ENCODE assay signal across 11 cellular contexts in the genomic region with DNA sequence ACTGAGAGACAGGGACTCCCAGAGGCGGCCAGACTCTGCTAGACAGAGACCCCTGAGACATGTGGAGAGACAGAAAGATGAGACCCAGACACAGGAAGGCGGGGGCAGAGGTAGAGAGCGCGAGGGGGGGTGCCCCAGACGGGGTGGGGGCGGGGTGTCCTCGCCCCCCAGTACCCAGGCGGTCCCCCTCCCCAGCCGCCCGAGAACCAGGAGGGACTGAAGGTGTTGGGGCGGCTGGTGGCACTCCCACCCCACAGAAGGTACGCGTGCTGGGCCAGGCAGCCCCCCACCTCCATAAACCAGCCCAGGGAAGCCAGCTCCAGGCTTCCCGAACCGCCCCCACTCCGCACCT. TPM values are rescaled to one million over a fixed set of nuclear protein-coding genes. Genes with fewer than 3 reads are reported as not detected.
DNase-seq lines count a peak whose midpoint lies in the region; ATAC-seq and TF ChIP-seq lines count a peak whose summit lies in the region.
"Had no signal": no experiment of that assay in that cellular context is flagged by ENCODE, and none has a peak within 500 bp of the region (broad histone marks: within the 10 kb centered on the region; RNA-seq: fewer than 3 reads in every experiment).

No MANE protein-coding gene starts in this region.

- H3K4me1 Mint-ChIP-seq in activated T-helper 17 cell treated with anti-CD3 and anti-CD28 coated beads, Interleukin-2, amount 50 U/mL, for 72 hours: peaks cover 10% of the 10 kb centered on the region
- peaks cover 20% of the 10 kb centered on the region for H3K4me1 Mint-ChIP-seq in stimulated activated effector memory CD8-positive, alpha-beta T cell treated with anti-CD3 and anti-CD28 coated beads, Interleukin-12 subunit alpha, Interleukin-12 subunit beta, amount 100 ng/mL, for 72 hours

- H3K36me3 ChIP-seq in DOHH2 (ENCODE audit: control insufficient read depth, low read length) (no peaks in the 10 kb centered on the region), iPS-18a (ENCODE audit: control insufficient read depth, low read depth, low read length) (no peaks in the 10 kb centered on the region)

- peak overlapping the region; percentile 3 for H3K4me3 Mint-ChIP-seq in activated T-helper 17 cell treated with anti-CD3 and anti-CD28 coated beads, Interleukin-2, amount 50 U/mL, for 72 hours
- peak overlapping the region; percentile 22 for H3K4me3 Mint-ChIP-seq in stimulated activated effector memory CD8-positive, alpha-beta T cell treated with anti-CD3 and anti-CD28 coated beads, Interleukin-12 subunit alpha, Interleukin-12 subunit beta, amount 100 ng/mL, for 72 hours

- 0 out of 2 replicates have a peak, but pooled peaks cover 3% of the 10 kb centered on the region for H3K4me1 ChIP-seq in DOHH2 (ENCODE audit: control insufficient read depth, low read length)
- peaks cover 6% of the 10 kb centered on the region for H3K4me1 ChIP-seq in iPS-18a (ENCODE audit: control insufficient read depth, low read depth, low read length)

- peak overlapping the region; percentile 17; the same call in 1 of the 2 replicates for H3K4me2 ChIP-seq in DOHH2 (ENCODE audit: low read length)
- H3K4me2 ChIP-seq: KMS-11 had no signal

- H3K9me3 Mint-ChIP-seq in activated T-helper 17 cell treated with anti-CD3 and anti-CD28 coated beads, Interleukin-2, amount 50 U/mL, for 72 hours: no peaks in the 10 kb centered on the region
- no peaks in the 10 kb centered on the region for H3K9me3 Mint-ChIP-seq in stimulated activated effector memory CD8-positive, alpha-beta T cell treated with anti-CD3 and anti-CD28 coated beads, Interleukin-12 subunit alpha, Interleukin-12 subunit beta, amount 100 ng/mL, for 72 hours

- H3K27ac Mint-ChIP-seq in activated T-helper 17 cell treated with anti-CD3 and anti-CD28 coated beads, Interleukin-2, amount 50 U/mL, for 72 hours: no peak overlapping the region
- no peak overlapping the region for H3K27ac Mint-ChIP-seq in stimulated activated effector memory CD8-positive, alpha-beta T cell treated with anti-CD3 and anti-CD28 coated beads, Interleukin-12 subunit alpha, Interleukin-12 subunit beta, amount 100 ng/mL, for 72 hours

- no peaks in the 10 kb centered on the region for H3K9me2 ChIP-seq in DOHH2 (replicated peaks; ENCODE audit: control insufficient read depth, low read length)

- H3K36me3 Mint-ChIP-seq in activated T-helper 17 cell treated with anti-CD3 and anti-CD28 coated beads, Interleukin-2, amount 50 U/mL, for 72 hours (ENCODE audit: low read depth): no peaks in the 10 kb centered on the region
- H3K36me3 Mint-ChIP-seq in stimulated activated effector memory CD8-positive, alpha-beta T cell treated with anti-CD3 and anti-CD28 coated beads, Interleukin-12 subunit alpha, Interleukin-12 subunit beta, amount 100 ng/mL, for 72 hours: no peaks in the 10 kb centered on the region

- no peaks in the 10 kb centered on the region for H4K20me1 ChIP-seq in DOHH2 (ENCODE audit: control insufficient read depth, insufficient read depth, low read depth, low read length)

- DNase-seq in stimulated activated effector memory CD8-positive, alpha-beta T cell treated with anti-CD3 and anti-CD28 coated beads, Interleukin-12 subunit alpha, Interleukin-12 subunit beta, amount 100 ng/mL, for 72 hours (ENCODE audit: low spot score in 2 of 2): no peak
- no peak for DNase-seq in NCI-H526 treated with DMSO at 0.1 percent for 48 hours (lab: John Stamatoyannopoulos, UW)
- DNase-seq in SIG-M5 treated with dmso at 0.1 percent for 504 hours (lab: John Stamatoyannopoulos, UW; ENCODE audit: unreplicated experiment): no peak

- ATAC-seq in activated T-helper 17 cell treated with anti-CD3 and anti-CD28 coated beads, Interleukin-2, amount 50 U/mL, for 72 hours (replicated peaks): no peak
- ATAC-seq in stimulated activated effector memory CD8-positive, alpha-beta T cell treated with anti-CD3 and anti-CD28 coated beads, Interleukin-12 subunit alpha, Interleukin-12 subunit beta, amount 100 ng/mL, for 72 hours: no peak
- no peak for ATAC-seq in GM18520 (IDR thresholded peaks at IDR 0.05; ENCODE audit: unreplicated experiment)

- H3K9ac ChIP-seq in iPS-18a (ENCODE audit: low read length): no peak overlapping the region
- H3K9ac ChIP-seq: KMS-11 had no signal

- H3K27me3 ChIP-seq in DOHH2 (ENCODE audit: control insufficient read depth, low read length) (peaks cover 34% of the 10 kb centered on the region), iPS-18a (ENCODE audit: control insufficient read depth, insufficient read depth, low read length) (peaks cover 14% of the 10 kb centered on the region)

- no peaks in the 10 kb centered on the region for H3F3A ChIP-seq in DOHH2 (ENCODE audit: control insufficient read depth, insufficient read depth)

- H3K27me3 Mint-ChIP-seq in activated T-helper 17 cell treated with anti-CD3 and anti-CD28 coated beads, Interleukin-2, amount 50 U/mL, for 72 hours: peaks cover 41% of the 10 kb centered on the region

- H3K4me3 ChIP-seq in DOHH2 (ENCODE audit: low read length): no peak overlapping the region
- H3K4me3 ChIP-seq in iPS-18a (ENCODE audit: low read length): peak overlapping the region; percentile 72

- H3K79me2 ChIP-seq in DOHH2 (ENCODE audit: control insufficient read depth, low read length): no peaks in the 10 kb centered on the region

- TF ChIP-seq CTCF in DOHH2 (IDR thresholded peaks at IDR 0.05; ENCODE audit: low read depth, low read length, poor library complexity, severe bottlenecking): no peak

- H3K9me3 ChIP-seq in DOHH2 (ENCODE audit: control insufficient read depth, insufficient read depth, low read length) (no peaks in the 10 kb centered on the region), iPS-18a (ENCODE audit: control insufficient read depth, low read depth, low read length) (no peaks in the 10 kb centered on the region)

- H3K27ac ChIP-seq in DOHH2 (ENCODE audit: low read depth, low read length) (no peak overlapping the region), iPS-18a (ENCODE audit: low read length) (no peak overlapping the region)
- H3K27ac ChIP-seq: KMS-11 had no signal

RNA-seq across cellular contexts. Expression of gene SLC8A2, which starts 0.3 kb away (rescaled TPM):
- total RNA-seq in activated T-helper 17 cell treated with anti-CD3 and anti-CD28 coated beads, Interleukin-2, amount 50 U/mL, for 72 hours: under 1 TPM; 0.06 to 0.50 TPM
- total RNA-seq: epithelial cell of proximal tubule; kidney epithelial cell; T-helper 1 cell treated with Interleukin-12 subunit alpha and Interleukin-12 subunit beta and Interleukin-4 antibody, amounts not matched to agents 30 ng/mL and 1 ng/mL, for 36 hours had no signal

RNA-seq across cellular contexts. Expression of gene KPTN, which starts 12.7 kb away (rescaled TPM):
- total RNA-seq in activated T-helper 17 cell treated with anti-CD3 and anti-CD28 coated beads, Interleukin-2, amount 50 U/mL, for 72 hours: 10 to 100 TPM; 12.9 to 17.7 TPM

RNA-seq across cellular contexts. Expression of gene NAPA, which starts 43.5 kb away (rescaled TPM):
- 10 to 100 TPM; 33.7 to 72.4 TPM for total RNA-seq in activated T-helper 17 cell treated with anti-CD3 and anti-CD28 coated beads, Interleukin-2, amount 50 U/mL, for 72 hours

RNA-seq across cellular contexts. Expression of gene MEIS3, which starts 52.0 kb away (rescaled TPM):
- total RNA-seq in activated T-helper 17 cell treated with anti-CD3 and anti-CD28 coated beads, Interleukin-2, amount 50 U/mL, for 72 hours: under 1 TPM in 1 of 2 donors, not detected in 1; 0.39 TPM
- total RNA-seq: T-helper 1 cell treated with Interleukin-12 subunit alpha and Interleukin-12 subunit beta and Interleukin-4 antibody, amounts not matched to agents 30 ng/mL and 1 ng/mL, for 36 hours had no signal
